In genomic region chr1:110875216-110875731, GRCh38 we compare ENCODE assay signal across 8 cellular contexts. TPM values are rescaled to one million over a fixed set of nuclear protein-coding genes. Genes with fewer than 3 reads are reported as not detected.
DNase-seq lines count a peak whose midpoint lies in the region; ATAC-seq, FAIRE-seq and TF ChIP-seq lines count a peak whose summit lies in the region.

No MANE protein-coding gene starts in this region.

- H3K9me3 Mint-ChIP-seq in activated naive CD8-positive, alpha-beta T cell (ENCODE audit: low read depth), result no peaks in the 10 kb centered on the region

- no peak overlapping the region for H3K23ac ChIP-seq in trophoblast cell (ENCODE audit: low read length)

- H2BK12ac ChIP-seq in trophoblast cell (ENCODE audit: low read length), result no peak overlapping the region

- H3K14ac ChIP-seq in trophoblast cell (ENCODE audit: low read length), result no peak overlapping the region

- peak overlapping the region; percentile 99 for H3K27ac Mint-ChIP-seq in activated naive CD8-positive, alpha-beta T cell

- no peak for FAIRE-seq in small intestine (lab: Jason Lieb, UNC)

- H3K36me3 ChIP-seq in small intestine (ENCODE audit: control insufficient read depth in 2 of 2, insufficient read depth in 2 of 2, low read length in 2 of 2) (no peaks in the 10 kb centered on the region), trophoblast cell (ENCODE audit: control insufficient read depth in 1 of 2, insufficient read depth in 2 of 2, low read length in 2 of 2) (no peaks in the 10 kb centered on the region)

- no peak overlapping the region for H4K8ac ChIP-seq in trophoblast cell (ENCODE audit: low read depth, low read length)

- peaks cover 18% of the 10 kb centered on the region for H3K36me3 Mint-ChIP-seq in activated naive CD8-positive, alpha-beta T cell

- H2BK120ac ChIP-seq in trophoblast cell (ENCODE audit: insufficient read depth, low read length, poor library complexity), result no peak overlapping the region

- no peak overlapping the region for H3K18ac ChIP-seq in trophoblast cell (ENCODE audit: low read length)

- H3K4me1 ChIP-seq in small intestine (ENCODE audit: control insufficient read depth in 2 of 2, insufficient read depth in 1 of 2, low read depth in 1 of 2, low read length in 1 of 2) (peaks cover 0 to 3% of the 10 kb centered on the region in 2 donors), trophoblast cell (ENCODE audit: control insufficient read depth in 1 of 2, insufficient read depth in 2 of 2, low read length in 2 of 2) (no peaks in the 10 kb centered on the region)

- no peak overlapping the region for H2BK5ac ChIP-seq in trophoblast cell (ENCODE audit: low read depth, low read length, poor library complexity)

- H3K27me3 Mint-ChIP-seq in activated naive CD8-positive, alpha-beta T cell, result no peaks in the 10 kb centered on the region

- no peak overlapping the region for H2AFZ ChIP-seq in trophoblast cell (ENCODE audit: insufficient read depth, low read length, poor library complexity)

- H3K4ac ChIP-seq in trophoblast cell (ENCODE audit: low read depth, low read length), result no peak overlapping the region

- H3K79me1 ChIP-seq in trophoblast cell (ENCODE audit: low read length), result no peaks in the 10 kb centered on the region

- peak; percentile 46 for TF ChIP-seq POLR2A in GM15510 (IDR thresholded peaks at IDR 0.05; ENCODE audit: borderline replicate concordance, extremely low read depth, insufficient read length)

- H4K91ac ChIP-seq in trophoblast cell (ENCODE audit: low read depth, low read length), result no peak overlapping the region

- no peak overlapping the region for H2AK5ac ChIP-seq in trophoblast cell (ENCODE audit: low read length)

- H3K79me2 ChIP-seq in trophoblast cell (ENCODE audit: control insufficient read depth, insufficient read depth, low read length, poor library complexity), result no peaks in the 10 kb centered on the region

- H3K27ac ChIP-seq in small intestine (ENCODE audit: low read depth in 1 of 2, low read length in 1 of 2) (peak overlapping the region; percentile 43 to 92), trophoblast cell (ENCODE audit: low read depth, low read length) (no peak overlapping the region)

- whole genome bisulfite sequencing in small intestine, 3 donors, result 49 to 54% (median 52%) methylated on average over 3 of the region's 3 CpGs
- no CpG with 5 or more reads among the region's 3 CpGs for WGBS in trophoblast cell (ENCODE audit: extremely low coverage, insufficient coverage, insufficient read length)

- H3K4me3 ChIP-seq in small intestine (ENCODE audit: low read depth in 1 of 2, low read length in 2 of 2) (peak overlapping the region; percentile 43 to 48), trophoblast cell (ENCODE audit: low read depth, low read length) (no peak overlapping the region)

- ATAC-seq in GM21737 (IDR thresholded peaks at IDR 0.05; ENCODE audit: unreplicated experiment), result peak; percentile 37

- H4K12ac ChIP-seq in trophoblast cell (ENCODE audit: low read depth, low read length), result no peak overlapping the region

- no peak overlapping the region for H3K9ac ChIP-seq in trophoblast cell (ENCODE audit: low read length)

- H3K4me1 Mint-ChIP-seq in activated naive CD8-positive, alpha-beta T cell (ENCODE audit: low read depth), result peaks cover 61% of the 10 kb centered on the region

- H3K27me3 ChIP-seq in small intestine (ENCODE audit: control insufficient read depth in 2 of 2, insufficient read depth in 2 of 2, low read length in 2 of 2) (no peaks in the 10 kb centered on the region), trophoblast cell (ENCODE audit: insufficient read depth, low read length) (no peaks in the 10 kb centered on the region)

- H3K4me2 ChIP-seq in trophoblast cell (ENCODE audit: low read length), result no peak overlapping the region

- H3K4me3 Mint-ChIP-seq in activated naive CD8-positive, alpha-beta T cell, result peak overlapping the region; percentile 98

- H3K9me3 ChIP-seq in small intestine (ENCODE audit: control insufficient read depth, low read depth), result no peaks in the 10 kb centered on the region
- peaks cover 4% of the 10 kb centered on the region for H3K9me3 ChIP-seq in trophoblast cell (ENCODE audit: insufficient read depth, low read depth, low read length)

- DNase-seq in NOMO-1 treated with DMSO at 0.1 percent for 48 hours (lab: John Stamatoyannopoulos, UW; ENCODE audit: unreplicated experiment) (peak; percentile 76), small intestine (peak; percentile 60), SW480 (ENCODE audit: low spot score) (no peak), HCEC 1CT (no peak), trophoblast cell (no peak)

RNA-seq across cellular contexts. Expression of gene CD53, which starts 2.3 kb away (rescaled TPM):
- polyA plus RNA-seq in small intestine, result 10 to 100 TPM in 2 of 3 donors, 1 to 10 TPM in 1; 9.6 to 35.8 (median 18.9) TPM
- 0.04 TPM in 2 replicates for polyA plus RNA-seq in trophoblast cell (2013)

Comparison
In these comparisons a context has a peak if more than half of its experiments do, and no peak if none do; other contexts are left out.
1. DNase-seq: peak in NOMO-1 treated with DMSO at 0.1 percent for 48 hours (single experiment) and small intestine (single experiment); none in SW480 (single experiment), HCEC 1CT (single experiment) and trophoblast cell (0 of 2).